In genomic region chr11:109806205-109806604, GRCh38 we compare ENCODE assay signal across 6 cellular contexts.
"Had no signal": no experiment of that assay in that cellular context is flagged by ENCODE, and none has a peak within 500 bp of the region (broad histone marks: within the 10 kb centered on the region; RNA-seq: fewer than 3 reads in every experiment).

No MANE protein-coding gene starts in this region.

- H3K4me3 ChIP-seq: K562 had no signal

- H3K27ac ChIP-seq: HL-60 had no signal

- ATAC-seq: HepG2, K562 had no signal

- DNase-seq: IMR-90, KBM-7, KG1 had no signal
